10 cellular contexts compared by ENCODE assay signal in the genomic region with DNA sequence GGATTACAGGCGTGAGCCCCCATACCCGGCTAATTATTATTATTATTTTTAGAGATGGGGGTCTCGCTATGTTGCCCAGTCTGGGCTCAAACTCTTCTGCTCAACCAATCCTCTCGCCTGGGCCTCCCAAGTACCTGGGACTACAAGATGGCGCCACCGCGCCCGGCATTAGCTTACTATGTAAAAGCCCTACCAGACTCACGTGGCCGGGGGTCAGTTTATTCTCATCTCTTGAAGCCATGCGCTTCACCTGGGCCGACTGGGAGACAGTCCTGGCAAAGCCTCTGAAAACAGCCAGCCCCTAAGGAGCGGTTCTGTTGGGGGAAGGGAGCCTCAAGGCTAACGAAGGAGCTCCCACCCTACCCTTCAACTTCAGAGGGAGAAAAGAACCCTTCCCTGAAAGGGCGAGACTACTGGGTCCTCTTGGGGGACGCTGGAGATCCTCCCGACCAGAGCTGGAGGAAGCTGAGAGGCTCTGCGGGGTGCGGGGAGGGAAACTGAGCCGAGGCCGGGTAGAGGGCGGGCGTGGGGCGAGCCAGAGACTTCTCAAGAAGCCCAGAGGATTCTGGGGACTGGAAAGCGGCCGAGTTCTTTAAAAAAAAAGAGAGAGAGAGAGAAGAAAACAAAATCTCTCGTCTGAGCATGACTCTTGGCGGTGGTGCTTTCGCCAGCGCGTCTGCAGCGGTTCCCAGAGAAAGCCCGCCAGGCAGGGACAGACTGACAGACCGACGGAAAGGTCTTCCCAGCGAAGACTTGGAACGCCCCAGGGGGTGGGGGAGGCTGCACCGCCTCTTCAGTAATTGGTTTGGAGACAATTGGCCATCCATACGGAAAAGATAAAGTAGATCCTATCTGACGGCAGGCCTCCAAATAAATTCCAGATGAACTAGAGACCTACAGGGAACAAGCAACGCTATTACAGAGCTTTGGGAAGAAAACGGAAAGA. TPM values are rescaled to one million over a fixed set of nuclear protein-coding genes. Genes with fewer than 3 reads are reported as not detected.
A peak's percentile ranks its signal among the peaks of the same experiment; 100 is the strongest.
DNase-seq lines count a peak whose midpoint lies in the region; ATAC-seq and TF ChIP-seq lines count a peak whose summit lies in the region.
"Had no signal": no experiment of that assay in that cellular context is flagged by ENCODE, and none has a peak within 500 bp of the region (broad histone marks: within the 10 kb centered on the region; RNA-seq: fewer than 3 reads in every experiment).

No MANE protein-coding gene starts in this region.

- peak overlapping the region; percentile 76 for H3K4me3 ChIP-seq in SK-N-MC
- peak overlapping the region; percentile 48 for H3K4me3 ChIP-seq in fibroblast of the aortic adventitia (ENCODE audit: low read depth, low read length)
- H3K4me3 ChIP-seq in neural progenitor cell = peak overlapping the region; percentile 36

- peak overlapping the region; percentile 99 for H3K27ac ChIP-seq in SK-N-MC
- no peak overlapping the region for H3K27ac ChIP-seq in neural progenitor cell

- no peaks in the 10 kb centered on the region for H3K27me3 ChIP-seq in neural progenitor cell

- ATAC-seq in HG03457 (IDR thresholded peaks at IDR 0.05; ENCODE audit: unreplicated experiment) (no peak), HG02870 (IDR thresholded peaks at IDR 0.05; ENCODE audit: unreplicated experiment) (no peak), GM19397 (IDR thresholded peaks at IDR 0.05; ENCODE audit: unreplicated experiment) (no peak)

- peaks cover 2% of the 10 kb centered on the region for H3K27me3 Mint-ChIP-seq in neural progenitor cell (ENCODE audit: insufficient read depth, low read depth)

- no peaks in the 10 kb centered on the region for H4K20me1 ChIP-seq in neural progenitor cell (ENCODE audit: low read depth)

- H3K4me1 ChIP-seq in neural progenitor cell = peaks cover 10% of the 10 kb centered on the region

- DNase-seq in AG08396 (ENCODE audit: low spot score) = peak; percentile 62
- DNase-seq in SK-N-MC (ENCODE audit: low read depth, low spot score) = peak; percentile 63
- DNase-seq in fibroblast of the aortic adventitia (ENCODE audit: low read depth) = peak; percentile 88
- peak; percentile 59 for DNase-seq in neural progenitor cell (ENCODE audit: low spot score)
- no peak for DNase-seq in DMS153 (lab: John Stamatoyannopoulos, UW)
- DNase-seq: GDM1 had no signal

- peak overlapping the region; percentile 81 for H3K9ac ChIP-seq in SK-N-MC (ENCODE audit: insufficient read length)
- H3K9ac ChIP-seq in neural progenitor cell = no peak overlapping the region

- peaks cover 9% of the 10 kb centered on the region for H3K4me1 Mint-ChIP-seq in neural progenitor cell

- H3K9me3 ChIP-seq in SK-N-MC (ENCODE audit: low read depth, low read length) = peaks cover 7% of the 10 kb centered on the region; the same call in 1 of the 2 replicates
- no peaks in the 10 kb centered on the region for H3K9me3 ChIP-seq in neural progenitor cell (ENCODE audit: low read depth)

- H3K9me3 Mint-ChIP-seq in neural progenitor cell = peaks cover 2% of the 10 kb centered on the region

- peak overlapping the region; percentile 51 for H3K4me2 ChIP-seq in neural progenitor cell

- peak overlapping the region; percentile 6 for H3K4me3 Mint-ChIP-seq in neural progenitor cell

- TF ChIP-seq CTCF in fibroblast of the aortic adventitia (IDR thresholded peaks at IDR 0.05; ENCODE audit: insufficient read depth, low read length) (no peak), neural progenitor cell (IDR thresholded peaks at IDR 0.05) (no peak)

- H2AFZ ChIP-seq in neural progenitor cell (replicated peaks) = peak overlapping the region; percentile 98

- peaks cover 14% of the 10 kb centered on the region for H3F3A ChIP-seq in neural progenitor cell (ENCODE audit: low read depth)

- peaks cover 3% of the 10 kb centered on the region for H3K36me3 Mint-ChIP-seq in neural progenitor cell

- H3K79me2 ChIP-seq in neural progenitor cell (ENCODE audit: low read depth) = no peaks in the 10 kb centered on the region

- no peaks in the 10 kb centered on the region for H3K36me3 ChIP-seq in SK-N-MC (ENCODE audit: insufficient read depth, low read length)
- H3K36me3 ChIP-seq in neural progenitor cell = no peaks in the 10 kb centered on the region

- no peak overlapping the region for H3K27ac Mint-ChIP-seq in neural progenitor cell

RNA-seq across cellular contexts. Expression of a gene that starts 5.6 kb away (rescaled TPM):
- total RNA-seq in fibroblast of the aortic adventitia (ENCODE audit: low replicate concordance) (4.3 and 12.1 TPM in 2 replicates), neural progenitor cell (ENCODE audit: low replicate concordance) (12.8 and 19.6 TPM in 2 replicates)

RNA-seq across cellular contexts. Expression of a gene that starts 23.3 kb away (rescaled TPM):
- total RNA-seq in fibroblast of the aortic adventitia (ENCODE audit: low replicate concordance) = 15.5 and 15.6 TPM in 2 replicates
- 3.4 and 22.8 TPM in 2 replicates for total RNA-seq in neural progenitor cell (ENCODE audit: low replicate concordance)

RNA-seq across cellular contexts. Expression of a gene that starts 28.2 kb away (rescaled TPM):
- total RNA-seq in fibroblast of the aortic adventitia (ENCODE audit: low replicate concordance) (4.3 and 4.9 TPM in 2 replicates), neural progenitor cell (ENCODE audit: low replicate concordance) (1.6 TPM in 1 of 2 replicates, not detected in the other)
- total RNA-seq: HT-29 had no signal

RNA-seq across cellular contexts. Expression of a gene that starts 28.9 kb away (rescaled TPM):
- total RNA-seq in fibroblast of the aortic adventitia (ENCODE audit: low replicate concordance) (32.0 and 41.5 TPM in 2 replicates), neural progenitor cell (ENCODE audit: low replicate concordance) (15.1 and 29.7 TPM in 2 replicates)

RNA-seq across cellular contexts. Expression of a gene that starts 44.0 kb away (rescaled TPM):
- 15.3 and 50.6 TPM in 2 replicates for total RNA-seq in fibroblast of the aortic adventitia (ENCODE audit: low replicate concordance)
- 45.7 and 74.9 TPM in 2 replicates for total RNA-seq in neural progenitor cell (ENCODE audit: low replicate concordance)
